ENCODE assay signal across 14 cellular contexts in genomic region chrX:39985551-39985950, GRCh38.
"Had no signal": no experiment of that assay in that cellular context is flagged by ENCODE, and none has a peak within 500 bp of the region (broad histone marks: within the 10 kb centered on the region; RNA-seq: fewer than 3 reads in every experiment).

No MANE protein-coding gene starts in this region.

- H3K4me1 ChIP-seq: testis had no signal

- FAIRE-seq: bronchial epithelial cell, keratinocyte had no signal

- H3K9me3 ChIP-seq: testis had no signal

- H3K4me3 ChIP-seq: testis had no signal

- ATAC-seq: activated CD4-positive, CD25-positive, alpha-beta regulatory T cell treated with anti-CD3 and anti-CD28 coated beads, Interleukin-2, amount 50 U/mL, for 24 hours; activated CD8-positive, alpha-beta memory T cell treated with anti-CD3 and anti-CD28 coated beads, Interleukin-2, amount 10 ng/mL, durations not matched to agents 7 days and 5 days; activated T-cell treated with anti-CD3 and anti-CD28 coated beads, Interleukin-2, amount 50 U/mL, for 4 hours; natural killer cell; stimulated activated naive CD8-positive, alpha-beta T cell treated with anti-CD3 and anti-CD28 coated beads, Interleukin-15, amount 100 ng/mL, for 72 hours had no signal

- H3K27me3 ChIP-seq: testis had no signal

- H3K27ac ChIP-seq: testis had no signal

- DNase-seq: activated CD4-positive, alpha-beta T cell treated with anti-CD3 and anti-CD28 coated beads, Interleukin-2, amount 50 U/mL, for 4 hours; activated CD8-positive, alpha-beta memory T cell treated with anti-CD3 and anti-CD28 coated beads, Interleukin-2, amount 10 ng/mL, durations not matched to agents 7 days and 5 days; activated effector memory CD4-positive, alpha-beta T cell treated with anti-CD3 and anti-CD28 coated beads, Interleukin-2, amount 50 U/mL, for 16 hours; activated T-cell treated with anti-CD3 and anti-CD28 coated beads, Interleukin-2, amount 50 U/mL, for 4 hours; foreskin melanocyte; natural killer cell; occipital lobe; stimulated activated CD4-positive, alpha-beta T cell treated with anti-CD3 and anti-CD28 coated beads, Interleukin-4, amount 100 ng/mL, for 4 hours; stimulated activated naive CD8-positive, alpha-beta T cell treated with anti-CD3 and anti-CD28 coated beads, Interleukin-15, amount 100 ng/mL, for 72 hours; T-helper 2 cell; testis had no signal
